In genomic region chr18:34965108-34965507, GRCh38 we compare ENCODE assay signal across 21 cellular contexts.
A peak's percentile ranks its signal among the peaks of the same experiment; 100 is the strongest.
DNase-seq lines count a peak whose midpoint lies in the region.
"Had no signal": no experiment of that assay in that cellular context is flagged by ENCODE, and none has a peak within 500 bp of the region (broad histone marks: within the 10 kb centered on the region; RNA-seq: fewer than 3 reads in every experiment).

No MANE protein-coding gene starts in this region.

- no peaks in the 10 kb centered on the region for H3K36me3 ChIP-seq in MG63
- H3K36me3 ChIP-seq: brain microvascular endothelial cell, colonic mucosa, pancreas, stomach, upper lobe of left lung had no signal

- H3K4me3 ChIP-seq in MG63, result no peak overlapping the region
- H3K4me3 ChIP-seq: colonic mucosa, pancreas, smooth muscle cell, stomach, upper lobe of left lung had no signal

- no peaks in the 10 kb centered on the region for H3K9me3 ChIP-seq in MG63
- H3K9me3 ChIP-seq: colonic mucosa, pancreas, stomach, upper lobe of left lung had no signal

- H3K27me3 ChIP-seq in MG63, result no peaks in the 10 kb centered on the region; the same call in 1 of the 2 replicates
- H3K27me3 ChIP-seq: brain microvascular endothelial cell, colonic mucosa, pancreas, stomach, upper lobe of left lung had no signal

- in situ Hi-C loops in SK-MEL-5 (cut with HindIII; ENCODE audit: low pct_unique_long_range_greater_than_20kb, low sequenced_read_pairs), result no loop called here

- peak; percentile 29 for DNase-seq in DMS 273 (lab: John Stamatoyannopoulos, UW; ENCODE audit: unreplicated experiment)
- DNase-seq in DMS 273 treated with DMSO at 0.1 percent for 48 hours (lab: John Stamatoyannopoulos, UW), result no peak
- DNase-seq in NCI-H1092 treated with DMSO at 0.1 percent for 48 hours (lab: John Stamatoyannopoulos, UW), result peak; percentile 69
- DNase-seq in SK-MEL-5 (ENCODE audit: low read depth, low spot score), result peak; percentile 2
- peak; percentile 32 for DNase-seq in pons (ENCODE audit: low spot score)
- DNase-seq in HCEC 1CT, result no peak
- DNase-seq in MG63, result no peak
- DNase-seq in NCI-H446 treated with DMSO at 0.1 percent for 48 hours (lab: John Stamatoyannopoulos, UW), result no peak
- DNase-seq: activated CD8-positive, alpha-beta memory T cell treated with anti-CD3 and anti-CD28 coated beads, Interleukin-2, amount 10 ng/mL, durations not matched to agents 7 days and 5 days; activated naive CD8-positive, alpha-beta T cell treated with anti-CD3 and anti-CD28 coated beads, Interleukin-2, amount 50 U/mL, for 24 hours; brain microvascular endothelial cell; colonic mucosa; GOT3; mammary epithelial cell; naive B cell; NCI-H187; pancreas; stimulated activated CD4-positive, alpha-beta T cell treated with anti-CD3 and anti-CD28 coated beads, Interleukin-4, amount 100 ng/mL, for 24 hours; stomach; upper lobe of left lung had no signal

Comparison
In these comparisons a context has a peak if more than half of its experiments do, and no peak if none do; other contexts are left out.
1. DNase-seq: peak in DMS 273 (single experiment), NCI-H1092 treated with DMSO at 0.1 percent for 48 hours (single experiment), SK-MEL-5 (single experiment) and pons (single experiment); none in DMS 273 treated with DMSO at 0.1 percent for 48 hours (single experiment), HCEC 1CT (single experiment), MG63 (single experiment) and NCI-H446 treated with DMSO at 0.1 percent for 48 hours (single experiment).